ENCODE assay signal across 1 cellular context in the genomic region with DNA sequence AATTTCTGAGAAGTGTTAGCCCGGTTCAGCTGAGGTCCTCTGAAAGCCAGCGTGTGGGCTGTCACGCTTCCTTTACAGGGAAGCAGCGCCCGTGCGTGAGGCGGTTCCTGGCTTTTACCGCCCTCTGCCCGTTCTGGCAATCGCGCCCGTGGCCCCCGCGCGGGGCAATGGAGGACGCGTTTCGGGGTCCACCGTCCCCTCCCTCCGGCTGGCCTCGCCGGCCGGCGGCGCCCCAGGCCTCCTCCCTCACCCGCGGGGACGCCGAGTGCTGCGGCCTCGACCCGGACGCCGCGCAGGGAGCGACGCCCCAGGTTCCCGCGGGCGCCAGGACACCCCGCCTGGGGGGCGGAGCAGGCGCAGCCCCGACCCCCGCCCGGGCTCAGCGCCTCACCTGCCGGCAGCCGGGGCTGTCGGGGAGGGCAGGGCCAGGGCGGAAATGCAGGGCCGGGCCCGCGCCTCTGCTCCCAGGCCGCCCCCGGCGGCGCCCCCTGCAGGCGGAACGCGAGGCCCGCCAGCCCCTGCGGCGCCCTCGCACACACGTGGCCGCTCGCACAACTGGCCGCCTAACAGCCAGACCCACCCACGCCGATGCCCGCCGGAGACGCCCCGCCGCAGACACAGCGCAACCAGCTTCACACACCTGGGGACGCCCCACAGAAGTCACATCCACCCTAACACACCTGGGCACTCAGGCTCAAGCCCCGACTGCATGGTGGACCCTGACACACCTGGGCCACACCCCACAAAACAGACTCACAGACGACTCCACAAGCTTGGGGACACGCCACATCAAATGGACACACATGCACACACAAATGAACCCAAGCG.
TF ChIP-seq lines count a peak whose summit lies in the region.

A gene (minus strand): TSS at position 440 of the 828 bp plus-strand sequence. CDS start 56,198 bp downstream, outside the sequence.

TF ChIP-seq in K562, 482 proteins besides CTCF, POLR2A, EP300 and RAD21 (continues in another document):
- TF ChIP-seq ZNF408 (CRISPR knock-in tag; IDR thresholded peaks at IDR 0.05; ENCODE audit: low read depth) (no peak), BHLHE40 (IDR thresholded peaks at IDR 0.05; ENCODE audit: low read length) (peak; percentile 47), RBM25 (IDR thresholded peaks at IDR 0.05; ENCODE audit: low read depth, low read length, severe bottlenecking) (peak; percentile 34), PHTF2 (CRISPR knock-in tag; IDR thresholded peaks at IDR 0.05) (no peak), NR4A1 (CRISPR knock-in tag; IDR thresholded peaks at IDR 0.05) (no peak), NR4A1 (tag; IDR thresholded peaks at IDR 0.05) (peak; percentile 79; the same call in 1 of the 2 replicates), RBM14 (IDR thresholded peaks at IDR 0.05; ENCODE audit: borderline replicate concordance, insufficient read depth, low read depth, low read length) (no peak), ZEB2 (IDR thresholded peaks at IDR 0.05) (peak; percentile 44; the same call in 1 of the 2 replicates), CBX3 (IDR thresholded peaks at IDR 0.05; ENCODE audit: borderline replicate concordance in 1 of 2, low read length in 2 of 2) (peak in 1 of 2 experiments; percentile 81; a peak in 2 of 3 replicates), ZNF12 (CRISPR knock-in tag; IDR thresholded peaks at IDR 0.05) (no peak), MYC (IDR thresholded peaks at IDR 0.05; ENCODE audit: low read depth, low read length) (peak; percentile 95), MYC (CRISPR knock-in tag; IDR thresholded peaks at IDR 0.05; ENCODE audit: borderline replicate concordance, low read depth) (no peak), HMGN3 (IDR thresholded peaks at IDR 0.05; ENCODE audit: borderline replicate concordance, extremely low read depth, insufficient read length, low read depth, low read length) (peak; percentile 35), CXXC5 (CRISPR knock-in tag; IDR thresholded peaks at IDR 0.05) (peak; percentile 91), ZC3H11A (IDR thresholded peaks at IDR 0.05; ENCODE audit: low read depth, low read length) (no peak), ZBTB17 (CRISPR knock-in tag; IDR thresholded peaks at IDR 0.05) (0 out of 2 replicates have a peak, but pooled peaks have one; percentile 9), TRIM24 (IDR thresholded peaks at IDR 0.05) (0 out of 4 replicates have a peak, but pooled peaks of 1 of the 2 experiments have one; percentile 11), POLR2AphosphoS5 (IDR thresholded peaks at IDR 0.05; ENCODE audit: control insufficient read depth, insufficient read depth, low read depth, low read length) (peak; percentile 46; the same call in 1 of the 2 replicates), DPF2 (IDR thresholded peaks at IDR 0.05) (no peak; the same call in 1 of the 2 replicates), PML (IDR thresholded peaks at IDR 0.05; ENCODE audit: low read length) (no peak), ZNF431 (CRISPR knock-in tag; IDR thresholded peaks at IDR 0.05) (peak; percentile 52; the same call in 1 of the 2 replicates), NONO (IDR thresholded peaks at IDR 0.05; ENCODE audit: low read depth in 2 of 2, low read length in 1 of 2) (peak; percentile 46 to 71; a peak in 3 of 4 replicates), KLF1 (tag; IDR thresholded peaks at IDR 0.05) (no peak), CTBP1 (IDR thresholded peaks at IDR 0.05; ENCODE audit: borderline replicate concordance) (peak; percentile 65; the same call in 1 of the 2 replicates), MTA3 (IDR thresholded peaks at IDR 0.05; ENCODE audit: borderline replicate concordance) (no peak), HDGF (IDR thresholded peaks at IDR 0.05) (peak; percentile 82; the same call in 1 of the 2 replicates), EWSR1 (IDR thresholded peaks at IDR 0.05; ENCODE audit: borderline replicate concordance, low read depth, partially characterized antibody) (no peak), DDX20 (tag; IDR thresholded peaks at IDR 0.05; ENCODE audit: low read depth) (no peak), HSF4 (CRISPR knock-in tag; IDR thresholded peaks at IDR 0.05; ENCODE audit: borderline replicate concordance) (no peak), RBFOX2 (IDR thresholded peaks at IDR 0.05; ENCODE audit: low read depth, low read length) (peak; percentile 78), ZBTB7A (IDR thresholded peaks at IDR 0.05; ENCODE audit: borderline replicate concordance, control insufficient read depth, low read depth, low read length) (peak; percentile 84), NRF1 (conservative IDR thresholded peaks at IDR 0.05 in 1 of 2, IDR thresholded peaks at IDR 0.05 in 1 of 2) (peak in 1 of 2 experiments; percentile 58; a peak in 2 of 4 replicates), PRMT5 (CRISPR knock-in tag; IDR thresholded peaks at IDR 0.05) (no peak), ZSCAN32 (CRISPR knock-in tag; IDR thresholded peaks at IDR 0.05) (no peak), ZNF175 (CRISPR knock-in tag; IDR thresholded peaks at IDR 0.05; ENCODE audit: low read depth) (no peak)
- TF ChIP-seq, protein P1, sequence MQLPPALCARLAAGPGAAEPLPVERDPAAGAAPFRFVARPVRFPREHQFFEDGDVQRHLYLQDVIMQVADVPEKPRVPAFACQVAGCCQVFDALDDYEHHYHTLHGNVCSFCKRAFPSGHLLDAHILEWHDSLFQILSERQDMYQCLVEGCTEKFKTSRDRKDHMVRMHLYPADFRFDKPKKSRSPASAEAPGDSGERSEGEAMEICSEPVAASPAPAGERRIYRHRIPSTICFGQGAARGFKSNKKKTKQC (CRISPR knock-in tag; IDR thresholded peaks at IDR 0.05), result 0 out of 2 replicates have a peak, but pooled peaks have one; percentile 49
- TF ChIP-seq, protein P2, sequence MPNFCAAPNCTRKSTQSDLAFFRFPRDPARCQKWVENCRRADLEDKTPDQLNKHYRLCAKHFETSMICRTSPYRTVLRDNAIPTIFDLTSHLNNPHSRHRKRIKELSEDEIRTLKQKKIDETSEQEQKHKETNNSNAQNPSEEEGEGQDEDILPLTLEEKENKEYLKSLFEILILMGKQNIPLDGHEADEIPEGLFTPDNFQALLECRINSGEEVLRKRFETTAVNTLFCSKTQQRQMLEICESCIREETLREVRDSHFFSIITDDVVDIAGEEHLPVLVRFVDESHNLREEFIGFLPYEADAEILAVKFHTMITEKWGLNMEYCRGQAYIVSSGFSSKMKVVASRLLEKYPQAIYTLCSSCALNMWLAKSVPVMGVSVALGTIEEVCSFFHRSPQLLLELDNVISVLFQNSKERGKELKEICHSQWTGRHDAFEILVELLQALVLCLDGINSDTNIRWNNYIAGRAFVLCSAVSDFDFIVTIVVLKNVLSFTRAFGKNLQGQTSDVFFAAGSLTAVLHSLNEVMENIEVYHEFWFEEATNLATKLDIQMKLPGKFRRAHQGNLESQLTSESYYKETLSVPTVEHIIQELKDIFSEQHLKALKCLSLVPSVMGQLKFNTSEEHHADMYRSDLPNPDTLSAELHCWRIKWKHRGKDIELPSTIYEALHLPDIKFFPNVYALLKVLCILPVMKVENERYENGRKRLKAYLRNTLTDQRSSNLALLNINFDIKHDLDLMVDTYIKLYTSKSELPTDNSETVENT (CRISPR knock-in tag; IDR thresholded peaks at IDR 0.05), result no peak; the same call in 1 of the 2 replicates
- TF ChIP-seq, protein P3, sequence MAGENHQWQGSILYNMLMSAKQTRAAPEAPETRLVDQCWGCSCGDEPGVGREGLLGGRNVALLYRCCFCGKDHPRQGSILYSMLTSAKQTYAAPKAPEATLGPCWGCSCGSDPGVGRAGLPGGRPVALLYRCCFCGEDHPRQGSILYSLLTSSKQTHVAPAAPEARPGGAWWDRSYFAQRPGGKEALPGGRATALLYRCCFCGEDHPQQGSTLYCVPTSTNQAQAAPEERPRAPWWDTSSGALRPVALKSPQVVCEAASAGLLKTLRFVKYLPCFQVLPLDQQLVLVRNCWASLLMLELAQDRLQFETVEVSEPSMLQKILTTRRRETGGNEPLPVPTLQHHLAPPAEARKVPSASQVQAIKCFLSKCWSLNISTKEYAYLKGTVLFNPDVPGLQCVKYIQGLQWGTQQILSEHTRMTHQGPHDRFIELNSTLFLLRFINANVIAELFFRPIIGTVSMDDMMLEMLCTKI (IDR thresholded peaks at IDR 0.05; ENCODE audit: partially characterized antibody), result no peak
- TF ChIP-seq, protein P4, sequence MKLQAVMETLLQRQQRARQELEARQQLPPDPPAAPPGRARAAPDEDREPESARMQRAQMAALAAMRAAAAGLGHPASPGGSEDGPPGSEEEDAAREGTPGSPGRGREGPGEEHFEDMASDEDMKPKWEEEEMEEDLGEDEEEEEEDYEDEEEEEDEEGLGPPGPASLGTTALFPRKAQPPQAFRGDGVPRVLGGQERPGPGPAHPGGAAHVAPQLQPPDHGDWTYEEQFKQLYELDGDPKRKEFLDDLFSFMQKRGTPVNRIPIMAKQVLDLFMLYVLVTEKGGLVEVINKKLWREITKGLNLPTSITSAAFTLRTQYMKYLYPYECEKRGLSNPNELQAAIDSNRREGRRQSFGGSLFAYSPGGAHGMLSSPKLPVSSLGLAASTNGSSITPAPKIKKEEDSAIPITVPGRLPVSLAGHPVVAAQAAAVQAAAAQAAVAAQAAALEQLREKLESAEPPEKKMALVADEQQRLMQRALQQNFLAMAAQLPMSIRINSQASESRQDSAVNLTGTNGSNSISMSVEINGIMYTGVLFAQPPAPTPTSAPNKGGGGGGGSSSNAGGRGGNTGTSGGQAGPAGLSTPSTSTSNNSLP (IDR thresholded peaks at IDR 0.05; ENCODE audit: borderline replicate concordance, low read depth, low read length), result no peak
- TF ChIP-seq, protein P5, sequence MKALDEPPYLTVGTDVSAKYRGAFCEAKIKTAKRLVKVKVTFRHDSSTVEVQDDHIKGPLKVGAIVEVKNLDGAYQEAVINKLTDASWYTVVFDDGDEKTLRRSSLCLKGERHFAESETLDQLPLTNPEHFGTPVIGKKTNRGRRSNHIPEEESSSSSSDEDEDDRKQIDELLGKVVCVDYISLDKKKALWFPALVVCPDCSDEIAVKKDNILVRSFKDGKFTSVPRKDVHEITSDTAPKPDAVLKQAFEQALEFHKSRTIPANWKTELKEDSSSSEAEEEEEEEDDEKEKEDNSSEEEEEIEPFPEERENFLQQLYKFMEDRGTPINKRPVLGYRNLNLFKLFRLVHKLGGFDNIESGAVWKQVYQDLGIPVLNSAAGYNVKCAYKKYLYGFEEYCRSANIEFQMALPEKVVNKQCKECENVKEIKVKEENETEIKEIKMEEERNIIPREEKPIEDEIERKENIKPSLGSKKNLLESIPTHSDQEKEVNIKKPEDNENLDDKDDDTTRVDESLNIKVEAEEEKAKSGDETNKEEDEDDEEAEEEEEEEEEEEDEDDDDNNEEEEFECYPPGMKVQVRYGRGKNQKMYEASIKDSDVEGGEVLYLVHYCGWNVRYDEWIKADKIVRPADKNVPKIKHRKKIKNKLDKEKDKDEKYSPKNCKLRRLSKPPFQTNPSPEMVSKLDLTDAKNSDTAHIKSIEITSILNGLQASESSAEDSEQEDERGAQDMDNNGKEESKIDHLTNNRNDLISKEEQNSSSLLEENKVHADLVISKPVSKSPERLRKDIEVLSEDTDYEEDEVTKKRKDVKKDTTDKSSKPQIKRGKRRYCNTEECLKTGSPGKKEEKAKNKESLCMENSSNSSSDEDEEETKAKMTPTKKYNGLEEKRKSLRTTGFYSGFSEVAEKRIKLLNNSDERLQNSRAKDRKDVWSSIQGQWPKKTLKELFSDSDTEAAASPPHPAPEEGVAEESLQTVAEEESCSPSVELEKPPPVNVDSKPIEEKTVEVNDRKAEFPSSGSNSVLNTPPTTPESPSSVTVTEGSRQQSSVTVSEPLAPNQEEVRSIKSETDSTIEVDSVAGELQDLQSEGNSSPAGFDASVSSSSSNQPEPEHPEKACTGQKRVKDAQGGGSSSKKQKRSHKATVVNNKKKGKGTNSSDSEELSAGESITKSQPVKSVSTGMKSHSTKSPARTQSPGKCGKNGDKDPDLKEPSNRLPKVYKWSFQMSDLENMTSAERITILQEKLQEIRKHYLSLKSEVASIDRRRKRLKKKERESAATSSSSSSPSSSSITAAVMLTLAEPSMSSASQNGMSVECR (CRISPR knock-in tag; IDR thresholded peaks at IDR 0.05), result no peak
- TF ChIP-seq, protein P6, sequence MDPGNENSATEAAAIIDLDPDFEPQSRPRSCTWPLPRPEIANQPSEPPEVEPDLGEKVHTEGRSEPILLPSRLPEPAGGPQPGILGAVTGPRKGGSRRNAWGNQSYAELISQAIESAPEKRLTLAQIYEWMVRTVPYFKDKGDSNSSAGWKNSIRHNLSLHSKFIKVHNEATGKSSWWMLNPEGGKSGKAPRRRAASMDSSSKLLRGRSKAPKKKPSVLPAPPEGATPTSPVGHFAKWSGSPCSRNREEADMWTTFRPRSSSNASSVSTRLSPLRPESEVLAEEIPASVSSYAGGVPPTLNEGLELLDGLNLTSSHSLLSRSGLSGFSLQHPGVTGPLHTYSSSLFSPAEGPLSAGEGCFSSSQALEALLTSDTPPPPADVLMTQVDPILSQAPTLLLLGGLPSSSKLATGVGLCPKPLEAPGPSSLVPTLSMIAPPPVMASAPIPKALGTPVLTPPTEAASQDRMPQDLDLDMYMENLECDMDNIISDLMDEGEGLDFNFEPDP (CRISPR knock-in tag; IDR thresholded peaks at IDR 0.05), result no peak
